In genomic region chr22:41128606-41129005, GRCh38 we compare ENCODE assay signal across 6 cellular contexts.
"Had no signal": no experiment of that assay in that cellular context is flagged by ENCODE, and none has a peak within 500 bp of the region (broad histone marks: within the 10 kb centered on the region; RNA-seq: fewer than 3 reads in every experiment).

No MANE protein-coding gene starts in this region.

- H3K9ac ChIP-seq: KMS-11 had no signal

- DNase-seq: IMR-90, KBM-7, KG1 had no signal

- H3K4me3 ChIP-seq: K562 had no signal

- H3K4me2 ChIP-seq: KMS-11 had no signal

- H3K27ac ChIP-seq: HL-60, KMS-11 had no signal
